In genomic region chr5:95850391-95850894, GRCh38 we compare ENCODE assay signal across 17 cellular contexts. TPM values are rescaled to one million over a fixed set of nuclear protein-coding genes. Genes with fewer than 3 reads are reported as not detected.
A peak's percentile ranks its signal among the peaks of the same experiment; 100 is the strongest.
DNase-seq lines count a peak whose midpoint lies in the region; ATAC-seq, FAIRE-seq and TF ChIP-seq lines count a peak whose summit lies in the region.
"Had no signal": no experiment of that assay in that cellular context is flagged by ENCODE, and none has a peak within 500 bp of the region (broad histone marks: within the 10 kb centered on the region; RNA-seq: fewer than 3 reads in every experiment).

No MANE protein-coding gene starts in this region.

- H4K91ac ChIP-seq in H9 (ENCODE audit: insufficient read length, low read depth, low read length), result no peak overlapping the region

- in situ Hi-C loops in G401 (cut with HindIII; ENCODE audit: low sequenced_read_pairs), result no loop called here

- H3K56ac ChIP-seq in H9 (ENCODE audit: insufficient read length, low read depth, low read length), result no peak overlapping the region

- H2BK120ac ChIP-seq in H9 (ENCODE audit: low read depth, low read length, poor library complexity, severe bottlenecking), result no peak overlapping the region

- H3K9ac ChIP-seq in liver (ENCODE audit: low read depth in 1 of 2, low read length in 2 of 2) (peak overlapping the region in 1 of 2 donors; percentile 76), H9 (ENCODE audit: extremely low read depth, insufficient read length, low read length) (no peak overlapping the region)

- no peaks in the 10 kb centered on the region for H3K36me3 ChIP-seq in body of pancreas (replicated peaks in 1 of 2; ENCODE audit: insufficient read depth in 1 of 2, low read depth in 2 of 2)
- no peaks in the 10 kb centered on the region for H3K36me3 ChIP-seq in liver (ENCODE audit: control insufficient read depth in 4 of 4, insufficient read depth in 3 of 4, low read depth in 1 of 4, low read length in 3 of 4)
- H3K36me3 ChIP-seq: thyroid gland had no signal

- peak in 1 of 2 donors; percentile 34 for TF ChIP-seq RAD21 in liver (IDR thresholded peaks at IDR 0.05)

- H3K4ac ChIP-seq in H9 (ENCODE audit: low read depth, low read length), result no peak overlapping the region

- TF ChIP-seq CTCF in body of pancreas (IDR thresholded peaks at IDR 0.05), result no peak
- no peak for TF ChIP-seq CTCF in liver (IDR thresholded peaks at IDR 0.05; ENCODE audit: low read depth, low read length, missing input control)
- TF ChIP-seq CTCF in H9 (conservative IDR thresholded peaks at IDR 0.05), result no peak

- H2BK5ac ChIP-seq in H9 (ENCODE audit: insufficient read length, low read length), result no peak overlapping the region

- no peak overlapping the region for H3K4me3 ChIP-seq in body of pancreas
- peak overlapping the region in 1 of 3 donors; percentile 7 for H3K4me3 ChIP-seq in liver (ENCODE audit: low read depth in 1 of 3, low read length in 3 of 3)
- H3K4me3 ChIP-seq: psoas muscle, thyroid gland had no signal

- H3K27me3 Mint-ChIP-seq in activated CD4-positive, alpha-beta memory T cell treated with anti-CD3 and anti-CD28 coated beads, Interleukin-2, amount 10 ng/mL, durations not matched to agents 7 days and 5 days, result peaks cover 8% of the 10 kb centered on the region
- H3K27me3 Mint-ChIP-seq in H9 (ENCODE audit: low read depth), result peaks cover 7% of the 10 kb centered on the region

- H3K4me3 Mint-ChIP-seq in activated CD4-positive, alpha-beta memory T cell treated with anti-CD3 and anti-CD28 coated beads, Interleukin-2, amount 10 ng/mL, durations not matched to agents 7 days and 5 days, result no peak overlapping the region
- no peak overlapping the region for H3K4me3 Mint-ChIP-seq in H9
- H3K4me3 Mint-ChIP-seq: CD14-positive monocyte; T-helper 1 cell treated with Interleukin-12 subunit alpha and Interleukin-12 subunit beta and Interleukin-4 antibody, amounts not matched to agents 30 μg/mL and 1 μg/mL, for 36 hours had no signal

- H4K8ac ChIP-seq in H9 (replicated peaks; ENCODE audit: insufficient read length, low read depth, low read length), result no peak overlapping the region

- H3K14ac ChIP-seq in H9 (ENCODE audit: insufficient read depth, low read length), result no peak overlapping the region

- H3K27ac ChIP-seq in body of pancreas, result peak overlapping the region in 2 of 4 donors; percentile 82 to 84
- peak overlapping the region; percentile 79 to 92 for H3K27ac ChIP-seq in liver (ENCODE audit: low read depth in 1 of 2, low read length in 2 of 2)
- no peak overlapping the region for H3K27ac ChIP-seq in H9 (ENCODE audit: insufficient read length, low read depth, low read length)
- H3K27ac ChIP-seq: psoas muscle, thyroid gland had no signal

- TF ChIP-seq POLR2A in body of pancreas (IDR thresholded peaks at IDR 0.05), result peak in 2 of 3 donors; percentile 19 to 47

- H2BK15ac ChIP-seq in H9 (ENCODE audit: low read depth, low read length), result no peak overlapping the region

- H3K79me2 ChIP-seq in H9 (ENCODE audit: insufficient read depth, low read length), result no peaks in the 10 kb centered on the region

- CTCF ChIA-PET in activated CD4-positive, alpha-beta memory T cell treated with anti-CD3 and anti-CD28 coated beads, Interleukin-2, amount 10 ng/mL, durations not matched to agents 7 days and 5 days (lab: Charles Lee), result interaction anchor here (0.9 to 14.8 kb wide), 4 partner anchors 16 to 186 kb away, joined by 3 to 354 read pairs (median 6); no protein-coding TSS in a partner anchor

- H3K9me3 ChIP-seq in body of pancreas (no peaks in the 10 kb centered on the region), liver (ENCODE audit: control insufficient read depth in 4 of 4, low read length in 3 of 4) (no peaks in the 10 kb centered on the region), H9 (ENCODE audit: control insufficient read depth, low read depth, low read length) (no peaks in the 10 kb centered on the region)
- H3K9me3 ChIP-seq: psoas muscle, thyroid gland had no signal

- FAIRE-seq in GM19239 (lab: Jason Lieb, UNC), result no peak
- FAIRE-seq: astrocyte, RCC 7860 had no signal

- POLR2A ChIA-PET in activated CD4-positive, alpha-beta memory T cell treated with anti-CD3 and anti-CD28 coated beads, Interleukin-2, amount 10 ng/mL, durations not matched to agents 7 days and 5 days (lab: Charles Lee), result interaction anchor here (1.0 kb wide), 2 partner anchors 26 to 69 kb away, joined by 3 read pairs; no protein-coding TSS in a partner anchor

- H3K27me3 ChIP-seq in body of pancreas (no peaks in the 10 kb centered on the region), liver (ENCODE audit: control insufficient read depth in 4 of 4, insufficient read depth in 4 of 4, low read length in 3 of 4) (no peaks in the 10 kb centered on the region), H9 (ENCODE audit: insufficient read depth, low read length) (no peaks in the 10 kb centered on the region)
- H3K27me3 ChIP-seq: thyroid gland had no signal

- no peak overlapping the region for H2AK5ac ChIP-seq in H9 (ENCODE audit: insufficient read length, low read length)

- 26 to 27% methylated on average over 5 of the region's 5 CpGs for WGBS in body of pancreas, 2 donors
- WGBS in liver, result 42% methylated on average over 5 of the region's 5 CpGs
- no CpG with 5 or more reads among the region's 5 CpGs for WGBS in H9 (ENCODE audit: extremely low coverage, insufficient read length, low lambda C conversion rate)

- peak; percentile 89 for ATAC-seq in body of pancreas
- ATAC-seq: psoas muscle had no signal

- H3K4me1 ChIP-seq in body of pancreas (peaks cover 15% of the 10 kb centered on the region), liver (ENCODE audit: control insufficient read depth in 4 of 4, insufficient read depth in 4 of 4, low read length in 3 of 4) (peaks cover 0 to 35% (median 20%) of the 10 kb centered on the region in 4 donors), H9 (ENCODE audit: insufficient read depth, low read length) (no peaks in the 10 kb centered on the region)
- H3K4me1 ChIP-seq: psoas muscle had no signal

- H3T11ph ChIP-seq in H9 (ENCODE audit: low read length), result no peak overlapping the region

- no peaks in the 10 kb centered on the region for H3K36me3 Mint-ChIP-seq in activated CD4-positive, alpha-beta memory T cell treated with anti-CD3 and anti-CD28 coated beads, Interleukin-2, amount 10 ng/mL, durations not matched to agents 7 days and 5 days (ENCODE audit: low read depth)
- 0 out of 7 replicates have a peak, but pooled peaks cover 0 to 3% (median 0%) of the 10 kb centered on the region in 3 experiments for H3K36me3 Mint-ChIP-seq in H9 (ENCODE audit: insufficient read depth in 1 of 3, low read depth in 3 of 3)
- H3K36me3 Mint-ChIP-seq: CD14-positive monocyte had no signal

- H4K5ac ChIP-seq in H9 (ENCODE audit: insufficient read length, low read depth, low read length), result no peak overlapping the region

- no peak overlapping the region for H2BK12ac ChIP-seq in H9 (ENCODE audit: insufficient read length, low read depth, low read length)

- no peaks in the 10 kb centered on the region for H3K9me3 Mint-ChIP-seq in activated CD4-positive, alpha-beta memory T cell treated with anti-CD3 and anti-CD28 coated beads, Interleukin-2, amount 10 ng/mL, durations not matched to agents 7 days and 5 days
- peaks cover 0 to 3% of the 10 kb centered on the region in 2 experiments; a peak in 1 of 5 replicates for H3K9me3 Mint-ChIP-seq in H9
- H3K9me3 Mint-ChIP-seq: T-helper 1 cell treated with Interleukin-12 subunit alpha and Interleukin-12 subunit beta and Interleukin-4 antibody, amounts not matched to agents 30 μg/mL and 1 μg/mL, for 36 hours had no signal

- H3K23ac ChIP-seq in H9 (ENCODE audit: insufficient read length, low read depth, low read length), result no peak overlapping the region

- H3K79me1 ChIP-seq in H9 (ENCODE audit: insufficient read depth, low read depth, low read length, poor library complexity, severe bottlenecking), result no peaks in the 10 kb centered on the region

- no peak overlapping the region for H2BK20ac ChIP-seq in H9 (ENCODE audit: low read depth, low read length, poor library complexity, severe bottlenecking)

- H3K18ac ChIP-seq in H9 (ENCODE audit: insufficient read length, low read depth, low read length), result no peak overlapping the region

- H3K23me2 ChIP-seq in H9 (ENCODE audit: insufficient read length, low read depth, low read length, poor library complexity, severe bottlenecking), result no peaks in the 10 kb centered on the region

- no peak overlapping the region for H3K27ac Mint-ChIP-seq in activated CD4-positive, alpha-beta memory T cell treated with anti-CD3 and anti-CD28 coated beads, Interleukin-2, amount 10 ng/mL, durations not matched to agents 7 days and 5 days
- H3K27ac Mint-ChIP-seq in H9, result no peak overlapping the region
- H3K27ac Mint-ChIP-seq: T-helper 1 cell treated with Interleukin-12 subunit alpha and Interleukin-12 subunit beta and Interleukin-4 antibody, amounts not matched to agents 30 μg/mL and 1 μg/mL, for 36 hours had no signal

- H4K20me1 ChIP-seq in H9 (ENCODE audit: control insufficient read depth, insufficient read depth, insufficient read length), result no peaks in the 10 kb centered on the region

- H3K4me1 Mint-ChIP-seq in activated CD4-positive, alpha-beta memory T cell treated with anti-CD3 and anti-CD28 coated beads, Interleukin-2, amount 10 ng/mL, durations not matched to agents 7 days and 5 days, result peaks cover 8% of the 10 kb centered on the region
- H3K4me1 Mint-ChIP-seq in H9, result 0 out of 4 replicates have a peak, but pooled peaks cover under 1 to 2% of the 10 kb centered on the region in 2 experiments

- intact Hi-C loops in body of pancreas (cut with DNase I), result loop anchor here (10.0 kb wide), 1 partner anchor 484 kb away; no protein-coding TSS in a partner anchor

- no peak overlapping the region for H2AFZ ChIP-seq in H9 (ENCODE audit: low read length)

- DNase-seq in AG08396 (ENCODE audit: low spot score) (peak; percentile 28), G401 (ENCODE audit: low spot score) (peak; percentile 86), body of pancreas (peak; percentile 50 to 80 (median 62)), GM19239 (ENCODE audit: insufficient read length, low spot score) (no peak), iPS-NIHi11 (ENCODE audit: low spot score) (no peak), H9 (no peak)
- DNase-seq in activated CD4-positive, alpha-beta memory T cell treated with anti-CD3 and anti-CD28 coated beads, Interleukin-2, amount 10 ng/mL, durations not matched to agents 7 days and 5 days, result no peak
- DNase-seq: activated CD4-positive, alpha-beta T cell treated with anti-CD3 and anti-CD28 coated beads for 48 hours; foreskin melanocyte; NCI-H1417; psoas muscle had no signal

- no peak overlapping the region for H3K4me2 ChIP-seq in H9 (ENCODE audit: insufficient read depth, insufficient read length, low read length)

TF ChIP-seq in liver, 16 proteins besides CTCF, POLR2A, EP300 and RAD21 (continues in another document):
- TF ChIP-seq FOXA2 (IDR thresholded peaks at IDR 0.05), result peak; percentile 83
- TF ChIP-seq GABPA (IDR thresholded peaks at IDR 0.05 in 1 of 2, conservative IDR thresholded peaks at IDR 0.05 in 1 of 2), result no peak
- peak; percentile 49 to 67 for TF ChIP-seq HNF4A (conservative IDR thresholded peaks at IDR 0.05)

RNA-seq across cellular contexts. Expression of gene GLRX, which starts 27.9 kb away (rescaled TPM):
- total RNA-seq in G401 (2014; rRNA removed; shearing (Covaris generic)), result not detected in 2 replicates
- total RNA-seq in body of pancreas (10 to 100 TPM in 1 of 2 donors, 1 to 10 TPM in 1; 8.6 to 17.6 TPM), liver (10 to 100 TPM; 48.2 to 61.8 TPM), H9 (2021) (13.7 and 13.8 TPM in 2 replicates)
- polyA plus RNA-seq in liver, result 100 to 1,000 TPM; 152 to 187 TPM
- total RNA-seq in activated CD4-positive, alpha-beta memory T cell treated with anti-CD3 and anti-CD28 coated beads, Interleukin-2, amount 10 ng/mL, durations not matched to agents 7 days and 5 days, result 10 to 100 TPM; 71.6 to 72.5 TPM

Comparison
In these comparisons a context has a peak if more than half of its experiments do, and no peak if none do; other contexts are left out.
1. DNase-seq: peak in AG08396 (single experiment), G401 (single experiment) and body of pancreas (4 of 4); none in GM19239 (single experiment), iPS-NIHi11 (single experiment), activated CD4-positive, alpha-beta memory T cell treated with anti-CD3 and anti-CD28 coated beads, Interleukin-2, amount 10 ng/mL, durations not matched to agents 7 days and 5 days (single experiment) and H9 (single experiment).